1 cellular context compared by ENCODE assay signal in genomic region chr1:168225476-168226190, GRCh38.
TF ChIP-seq lines count a peak whose summit lies in the region.

TSS of gene SFT2D2 (plus strand) at chr1:168226004. CDS start at chr1:168226080, 76 bp downstream.

TF ChIP-seq in HepG2, 621 proteins besides CTCF, POLR2A, EP300 and RAD21 (continued from another document and continues in another):
- TF ChIP-seq ZBTB34 (CRISPR knock-in tag; IDR thresholded peaks at IDR 0.05) = no peak
- TF ChIP-seq SP5 (CRISPR knock-in tag; IDR thresholded peaks at IDR 0.05; ENCODE audit: borderline replicate concordance, low read depth) = no peak
- TF ChIP-seq HNF4A (CRISPR knock-in tag; IDR thresholded peaks at IDR 0.05) = no peak
- no peak; the same call in 1 of the 2 replicates for TF ChIP-seq ZBTB25 (CRISPR knock-in tag; IDR thresholded peaks at IDR 0.05)
- TF ChIP-seq FOXA1 (IDR thresholded peaks at IDR 0.05) = no peak
- TF ChIP-seq FOXA1 (CRISPR knock-in tag; IDR thresholded peaks at IDR 0.05) = no peak
- no peak for TF ChIP-seq ZNF572 (CRISPR knock-in tag; IDR thresholded peaks at IDR 0.05)
- no peak for TF ChIP-seq CENPX (CRISPR knock-in tag; IDR thresholded peaks at IDR 0.05)
- TF ChIP-seq AKNA (CRISPR knock-in tag; IDR thresholded peaks at IDR 0.05; ENCODE audit: borderline replicate concordance) = peak; percentile 14; the same call in 1 of the 2 replicates
- no peak for TF ChIP-seq KDM3A (CRISPR knock-in tag; IDR thresholded peaks at IDR 0.05; ENCODE audit: low read depth)
- peak; percentile 43; the same call in 1 of the 2 replicates for TF ChIP-seq TSC22D2 (CRISPR knock-in tag; IDR thresholded peaks at IDR 0.05; ENCODE audit: borderline replicate concordance)
- no peak for TF ChIP-seq ZNF878 (CRISPR knock-in tag; IDR thresholded peaks at IDR 0.05)
- TF ChIP-seq MZF1 (CRISPR knock-in tag; IDR thresholded peaks at IDR 0.05; ENCODE audit: borderline replicate concordance) = no peak
- TF ChIP-seq KLF9 (CRISPR knock-in tag; IDR thresholded peaks at IDR 0.05; ENCODE audit: low read depth) = no peak
- no peak for TF ChIP-seq ZNF3 (CRISPR knock-in tag; IDR thresholded peaks at IDR 0.05)
- no peak for TF ChIP-seq HHEX (CRISPR knock-in tag; IDR thresholded peaks at IDR 0.05)
- peak; percentile 91 for TF ChIP-seq ASH2L (IDR thresholded peaks at IDR 0.05; ENCODE audit: insufficient read length, low read depth, low read length)
- peak; percentile 92 for TF ChIP-seq ZFX (CRISPR knock-in tag; IDR thresholded peaks at IDR 0.05; ENCODE audit: low read depth)
- peak; percentile 72 for TF ChIP-seq PHF20 (CRISPR knock-in tag; IDR thresholded peaks at IDR 0.05)
- TF ChIP-seq ZNF513 (CRISPR knock-in tag; conservative IDR thresholded peaks at IDR 0.05) = no peak
- no peak for TF ChIP-seq ATF4 (CRISPR knock-in tag; IDR thresholded peaks at IDR 0.05)
- TF ChIP-seq E2F2 (CRISPR knock-in tag; IDR thresholded peaks at IDR 0.05; ENCODE audit: borderline replicate concordance) = no peak
- TF ChIP-seq ZNF280D (CRISPR knock-in tag; IDR thresholded peaks at IDR 0.05) = no peak
- peak; percentile 87; the same call in 1 of the 2 replicates for TF ChIP-seq ZNF232 (CRISPR knock-in tag; IDR thresholded peaks at IDR 0.05; ENCODE audit: borderline replicate concordance)
- TF ChIP-seq ZNF772 (CRISPR knock-in tag; IDR thresholded peaks at IDR 0.05) = peak; percentile 30; the same call in 1 of the 2 replicates
- TF ChIP-seq TERF1 (CRISPR knock-in tag; IDR thresholded peaks at IDR 0.05) = no peak
- TF ChIP-seq KLF12 (CRISPR knock-in tag; IDR thresholded peaks at IDR 0.05; ENCODE audit: borderline replicate concordance) = peak; percentile 89
- peak; percentile 91 for TF ChIP-seq ZSCAN21 (CRISPR knock-in tag; IDR thresholded peaks at IDR 0.05; ENCODE audit: borderline replicate concordance)
- peak; percentile 24; the same call in 1 of the 2 replicates for TF ChIP-seq THAP8 (CRISPR knock-in tag; IDR thresholded peaks at IDR 0.05; ENCODE audit: borderline replicate concordance)
- TF ChIP-seq RELA (CRISPR knock-in tag; IDR thresholded peaks at IDR 0.05) = 0 out of 2 replicates have a peak, but pooled peaks have one; percentile 24
- TF ChIP-seq HNRNPH1 (optimal IDR thresholded peaks at IDR 0.05; ENCODE audit: low read depth, low read length) = no peak
- TF ChIP-seq EZH2 (conservative IDR thresholded peaks at IDR 0.05; ENCODE audit: low read depth, low read length) = no peak
- TF ChIP-seq NR0B2 (CRISPR knock-in tag; IDR thresholded peaks at IDR 0.05) = peak; percentile 92
- peak; percentile 73 for TF ChIP-seq POLR2G (IDR thresholded peaks at IDR 0.05; ENCODE audit: low read depth, low read length)
- no peak; the same call in 1 of the 2 replicates for TF ChIP-seq ETS1 (CRISPR knock-in tag; IDR thresholded peaks at IDR 0.05)
- TF ChIP-seq ZFY (CRISPR knock-in tag; IDR thresholded peaks at IDR 0.05) = peak; percentile 94
- TF ChIP-seq NCOA5 (CRISPR knock-in tag; IDR thresholded peaks at IDR 0.05) = no peak
- peak; percentile 81; the same call in 1 of the 2 replicates for TF ChIP-seq CENPT (CRISPR knock-in tag; IDR thresholded peaks at IDR 0.05; ENCODE audit: low read depth)
- TF ChIP-seq ZNF430 (CRISPR knock-in tag; IDR thresholded peaks at IDR 0.05) = peak; percentile 67; the same call in 1 of the 2 replicates
- TF ChIP-seq ZNF800 (CRISPR knock-in tag; IDR thresholded peaks at IDR 0.05) = peak; percentile 63; the same call in 1 of the 2 replicates
- no peak for TF ChIP-seq ELF4 (CRISPR knock-in tag; IDR thresholded peaks at IDR 0.05; ENCODE audit: borderline replicate concordance)
